ENCODE assay signal across 1 cellular context in genomic region chr5:181166812-181167733, GRCh38.
TF ChIP-seq lines count a peak whose summit lies in the region.

No MANE protein-coding gene starts in this region.

TF ChIP-seq in GM12878, 131 proteins besides CTCF, POLR2A, EP300 and RAD21:
- TF ChIP-seq SPI1 (IDR thresholded peaks at IDR 0.05; ENCODE audit: borderline replicate concordance, insufficient read depth, low read depth, low read length) (no peak), IKZF1 (conservative IDR thresholded peaks at IDR 0.05) (no peak), CEBPZ (IDR thresholded peaks at IDR 0.05; ENCODE audit: low read depth, low read length) (no peak), RUNX3 (IDR thresholded peaks at IDR 0.05; ENCODE audit: low read length) (peak; percentile 73), NR2C2 (IDR thresholded peaks at IDR 0.05; ENCODE audit: borderline replicate concordance, control insufficient read depth, insufficient read length, low read depth) (no peak), PKNOX1 (IDR thresholded peaks at IDR 0.05) (peak; percentile 37; the same call in 1 of the 2 replicates), HDGF (IDR thresholded peaks at IDR 0.05) (no peak), FOXM1 (IDR thresholded peaks at IDR 0.05; ENCODE audit: low read depth, low read length) (no peak), ZBTB33 (IDR thresholded peaks at IDR 0.05) (no peak), IKZF2 (IDR thresholded peaks at IDR 0.05) (peak in 1 of 2 experiments; percentile 32; a peak in 1 of 4 replicates), POU2F2 (IDR thresholded peaks at IDR 0.05; ENCODE audit: borderline replicate concordance, low read depth, low read length) (peak; percentile 52; the same call in 1 of the 3 replicates), SMAD1 (IDR thresholded peaks at IDR 0.05; ENCODE audit: low read depth, partially characterized antibody) (no peak), ETV6 (conservative IDR thresholded peaks at IDR 0.05 in 1 of 2, IDR thresholded peaks at IDR 0.05 in 1 of 2; ENCODE audit: borderline replicate concordance in 1 of 2, low read depth in 1 of 2) (peak in 1 of 2 experiments; percentile 14; a peak in 1 of 4 replicates), BACH1 (IDR thresholded peaks at IDR 0.05; ENCODE audit: borderline replicate concordance) (no peak), MTA2 (IDR thresholded peaks at IDR 0.05; ENCODE audit: low read depth) (no peak), PRDM15 (CRISPR knock-in tag; IDR thresholded peaks at IDR 0.05) (no peak), SUZ12 (IDR thresholded peaks at IDR 0.05; ENCODE audit: unreplicated experiment) (no peak), SREBF1 (IDR thresholded peaks at IDR 0.05; ENCODE audit: low read length) (no peak), NBN (IDR thresholded peaks at IDR 0.05) (no peak), SMARCA5 (IDR thresholded peaks at IDR 0.05) (no peak), MEF2B (IDR thresholded peaks at IDR 0.05; ENCODE audit: partially characterized antibody, poor library complexity, severe bottlenecking) (peak; percentile 24)
